Comparison of ENCODE assay signal across 28 cellular contexts in genomic region chr1:202093856-202094255, GRCh38. TPM values are rescaled to one million over a fixed set of nuclear protein-coding genes. Genes with fewer than 3 reads are reported as not detected.
"Had no signal": no experiment of that assay in that cellular context is flagged by ENCODE, and none has a peak within 500 bp of the region (broad histone marks: within the 10 kb centered on the region; RNA-seq: fewer than 3 reads in every experiment).

No MANE protein-coding gene starts in this region.

- H3K4me3 ChIP-seq: dorsolateral prefrontal cortex, esophagus muscularis mucosa, gastroesophageal sphincter, heart left ventricle, hepatocyte, lung, mucosa of descending colon, neural progenitor cell, prostate gland, right atrium auricular region, sigmoid colon, thoracic aorta, tibial nerve, upper lobe of left lung had no signal

- H3K9me3 ChIP-seq: esophagus muscularis mucosa, gastroesophageal sphincter, heart left ventricle, mucosa of descending colon, prostate gland, right atrium auricular region, sigmoid colon, thoracic aorta, tibial nerve, upper lobe of left lung had no signal

- H3K9me3 Mint-ChIP-seq: memory B cell; mesothelial cell of epicardium; naive B cell; natural killer cell treated with Interleukin-12 subunit alpha and Interleukin-12 subunit beta and Interleukin-15 and Interleukin-18, amount 100 ng/mL, for 72 hours; neural progenitor cell; stimulated activated effector memory CD8-positive, alpha-beta T cell treated with anti-CD3 and anti-CD28 coated beads, Interleukin-12 subunit alpha, Interleukin-12 subunit beta, amount 100 ng/mL, for 72 hours had no signal

- H3K4me3 Mint-ChIP-seq: memory B cell; mesothelial cell of epicardium; naive B cell; natural killer cell treated with Interleukin-12 subunit alpha and Interleukin-12 subunit beta and Interleukin-15 and Interleukin-18, amount 100 ng/mL, for 72 hours; neural progenitor cell; stimulated activated effector memory CD8-positive, alpha-beta T cell treated with anti-CD3 and anti-CD28 coated beads, Interleukin-12 subunit alpha, Interleukin-12 subunit beta, amount 100 ng/mL, for 72 hours had no signal

- DNase-seq: dorsolateral prefrontal cortex; effector CD4-positive, alpha-beta T cell; foreskin keratinocyte; heart left ventricle; kidney; mucosa of descending colon; naive B cell; sigmoid colon; stimulated activated CD4-positive, alpha-beta T cell treated with anti-CD3 and anti-CD28 coated beads, Interleukin-2, amount 100 ng/mL, for 24 hours; stimulated activated CD4-positive, alpha-beta T cell treated with anti-CD3 and anti-CD28 coated beads, Interleukin-4, amount 100 ng/mL, for 24 hours; stimulated activated naive CD4-positive, alpha-beta T cell treated with Interleukin-2 at 50 U/mL for 16 hours; upper lobe of left lung had no signal

- H3K27ac Mint-ChIP-seq: memory B cell; mesothelial cell of epicardium; naive B cell; natural killer cell treated with Interleukin-12 subunit alpha and Interleukin-12 subunit beta and Interleukin-15 and Interleukin-18, amount 100 ng/mL, for 72 hours; neural progenitor cell; stimulated activated effector memory CD8-positive, alpha-beta T cell treated with anti-CD3 and anti-CD28 coated beads, Interleukin-12 subunit alpha, Interleukin-12 subunit beta, amount 100 ng/mL, for 72 hours had no signal

- H3K4me1 Mint-ChIP-seq: memory B cell; naive B cell; neural progenitor cell; stimulated activated effector memory CD8-positive, alpha-beta T cell treated with anti-CD3 and anti-CD28 coated beads, Interleukin-12 subunit alpha, Interleukin-12 subunit beta, amount 100 ng/mL, for 72 hours had no signal

- H3K36me3 ChIP-seq: esophagus muscularis mucosa, gastroesophageal sphincter, heart left ventricle, neural progenitor cell, prostate gland, right atrium auricular region, sigmoid colon, thoracic aorta, tibial nerve, upper lobe of left lung had no signal

- ATAC-seq: foreskin keratinocyte; gastroesophageal sphincter; heart left ventricle; left lobe of liver; mucosa of descending colon; natural killer cell treated with Interleukin-12 subunit alpha and Interleukin-12 subunit beta and Interleukin-15 and Interleukin-18, amount 100 ng/mL, for 72 hours; stimulated activated effector memory CD8-positive, alpha-beta T cell treated with anti-CD3 and anti-CD28 coated beads, Interleukin-12 subunit alpha, Interleukin-12 subunit beta, amount 100 ng/mL, for 72 hours had no signal

- H3K27me3 ChIP-seq: dorsolateral prefrontal cortex, esophagus muscularis mucosa, gastroesophageal sphincter, heart left ventricle, hepatocyte, neural progenitor cell, right atrium auricular region, sigmoid colon, tibial nerve, upper lobe of left lung had no signal

- H3K36me3 Mint-ChIP-seq: memory B cell; mesothelial cell of epicardium; naive B cell; natural killer cell treated with Interleukin-12 subunit alpha and Interleukin-12 subunit beta and Interleukin-15 and Interleukin-18, amount 100 ng/mL, for 72 hours; neural progenitor cell; stimulated activated effector memory CD8-positive, alpha-beta T cell treated with anti-CD3 and anti-CD28 coated beads, Interleukin-12 subunit alpha, Interleukin-12 subunit beta, amount 100 ng/mL, for 72 hours had no signal

- H3K27ac ChIP-seq: dorsolateral prefrontal cortex, esophagus muscularis mucosa, foreskin keratinocyte, gastroesophageal sphincter, heart left ventricle, hepatocyte, neural progenitor cell, prostate gland, right atrium auricular region, sigmoid colon, thoracic aorta, tibial nerve, upper lobe of left lung had no signal

RNA-seq across cellular contexts. Expression of gene GPR37L1, which starts 28.9 kb away (rescaled TPM):
- total RNA-seq: fibroblast of lung; foreskin keratinocyte; hepatocyte; left lobe of liver; natural killer cell treated with Interleukin-12 subunit alpha and Interleukin-12 subunit beta and Interleukin-15 and Interleukin-18, amount 100 ng/mL, for 72 hours; osteocyte; thoracic aorta had no signal
